ENCODE assay signal across 9 cellular contexts in the genomic region with DNA sequence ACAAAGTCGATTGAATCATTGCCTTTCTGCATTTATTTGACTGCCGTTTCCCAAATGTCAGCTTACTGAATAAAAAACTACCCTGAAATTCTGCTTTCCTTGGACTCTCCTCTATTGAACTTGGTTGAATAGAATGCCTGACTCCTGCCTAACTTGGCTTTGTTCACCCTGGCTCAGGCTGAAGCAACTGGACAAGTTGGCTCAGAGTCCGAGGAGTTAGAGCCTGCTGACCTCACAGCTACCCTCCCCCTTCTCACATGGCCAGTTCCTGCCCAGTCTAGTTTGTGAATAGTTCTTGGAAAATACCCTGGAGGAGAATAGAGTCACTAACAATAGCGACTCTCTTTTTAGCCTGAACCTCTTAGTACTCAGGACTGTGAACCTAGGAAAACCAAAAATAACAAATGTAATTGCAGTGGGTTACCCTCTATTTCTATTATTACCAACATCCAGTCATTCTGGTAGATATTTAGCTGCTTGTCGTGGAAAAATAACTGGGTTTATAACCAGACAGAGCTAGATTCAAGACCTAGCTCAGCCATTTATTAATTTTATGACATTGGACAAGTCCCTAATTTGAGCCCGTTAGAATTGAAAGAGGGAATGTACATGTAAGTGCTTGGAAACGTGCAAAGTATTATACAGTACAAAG. TPM values are rescaled to one million over a fixed set of nuclear protein-coding genes. Genes with fewer than 3 reads are reported as not detected.
DNase-seq lines count a peak whose midpoint lies in the region; ATAC-seq, FAIRE-seq and TF ChIP-seq lines count a peak whose summit lies in the region.
"Had no signal": no experiment of that assay in that cellular context is flagged by ENCODE, and none has a peak within 500 bp of the region (broad histone marks: within the 10 kb centered on the region; RNA-seq: fewer than 3 reads in every experiment).

No MANE protein-coding gene starts in this region.

- H3K4me3 Mint-ChIP-seq in CD14-positive monocyte, result no peak overlapping the region

- no peaks in the 10 kb centered on the region for H3K36me3 ChIP-seq in bronchial epithelial cell (ENCODE audit: control insufficient read depth, insufficient read depth, low read length)

- H3K9me3 Mint-ChIP-seq in CD14-positive monocyte, result no peaks in the 10 kb centered on the region

- DNase-seq in EH (ENCODE audit: low read depth), result peak; percentile 83
- DNase-seq in bronchial epithelial cell (ENCODE audit: low read depth), result peak; percentile 92
- DNase-seq in hepatic stellate cell (ENCODE audit: low spot score), result peak; percentile 39
- peak; percentile 86 for DNase-seq in putamen (ENCODE audit: low spot score)
- no peak for DNase-seq in CD14-positive monocyte (ENCODE audit: low spot score)
- DNase-seq in T-helper 1 cell, result no peak
- DNase-seq: NCI-H2227 treated with DMSO at 0.1 percent for 48 hours had no signal

- no peaks in the 10 kb centered on the region for H3K36me3 Mint-ChIP-seq in CD14-positive monocyte

- TF ChIP-seq CTCF in bronchial epithelial cell (IDR thresholded peaks at IDR 0.05; ENCODE audit: insufficient read depth, low read length, severe bottlenecking) (no peak), CD14-positive monocyte (IDR thresholded peaks at IDR 0.05) (no peak)

- FAIRE-seq in bronchial epithelial cell (lab: Jason Lieb, UNC), result peak; percentile 58

- H3K4me3 ChIP-seq in bronchial epithelial cell (ENCODE audit: low read depth, low read length), result no peak overlapping the region

- H3K4me1 Mint-ChIP-seq in CD14-positive monocyte, result peaks cover 13% of the 10 kb centered on the region

- intact Hi-C loops in CD14-positive monocyte (cut with micrococcal nuclease), result no loop called here

- peaks cover 0 to 7% (median 2%) of the 10 kb centered on the region in 3 donors for H3K27me3 Mint-ChIP-seq in CD14-positive monocyte (ENCODE audit: low read depth in 3 of 3)

- H3K27ac Mint-ChIP-seq in CD14-positive monocyte, result no peak overlapping the region

- ATAC-seq in GM21717 (IDR thresholded peaks at IDR 0.05; ENCODE audit: unreplicated experiment) (no peak), HG03460 (IDR thresholded peaks at IDR 0.05; ENCODE audit: unreplicated experiment) (no peak)

- no peaks in the 10 kb centered on the region for H3K27me3 ChIP-seq in bronchial epithelial cell (ENCODE audit: control insufficient read depth, insufficient read depth, low read length)

RNA-seq across cellular contexts. Expression of a gene that starts 17.3 kb away (rescaled TPM):
- 40.0 and 58.4 TPM in 2 replicates for total RNA-seq in bronchial epithelial cell
- polyA plus RNA-seq in CD14-positive monocyte, result 10 to 100 TPM; 17.9 to 38.1 TPM

Comparison
In these comparisons a context has a peak if more than half of its experiments do, and no peak if none do; other contexts are left out.
1. DNase-seq: peak in EH (single experiment), bronchial epithelial cell (single experiment), hepatic stellate cell (single experiment) and putamen (single experiment); none in CD14-positive monocyte (single experiment) and T-helper 1 cell (0 of 5).